Comparison of ENCODE assay signal across 8 cellular contexts in genomic region chr17:34703533-34703932, GRCh38.
DNase-seq lines count a peak whose midpoint lies in the region; ATAC-seq, FAIRE-seq and TF ChIP-seq lines count a peak whose summit lies in the region.

No MANE protein-coding gene starts in this region.

- H3K4me3 ChIP-seq in LNCaP clone FGC (ENCODE audit: low read depth, low read length) (no peak overlapping the region), astrocyte (ENCODE audit: insufficient read depth, low read depth, low read length) (no peak overlapping the region), liver (ENCODE audit: low read depth in 1 of 3, low read length in 3 of 3) (no peak overlapping the region)

- no peak for TF ChIP-seq CTCF in LNCaP clone FGC (IDR thresholded peaks at IDR 0.05; ENCODE audit: control insufficient read depth, extremely low read depth, insufficient read depth)
- TF ChIP-seq CTCF in astrocyte (IDR thresholded peaks at IDR 0.05; ENCODE audit: insufficient read depth, low read depth, low read length) = no peak
- TF ChIP-seq CTCF in liver (IDR thresholded peaks at IDR 0.05; ENCODE audit: low read depth, low read length, missing input control) = no peak
- no peak for TF ChIP-seq CTCF in GM20000 (IDR thresholded peaks at IDR 0.05; ENCODE audit: extremely low read depth, missing control alignments)

- ATAC-seq in GM18909 (IDR thresholded peaks at IDR 0.05; ENCODE audit: poor library complexity, unreplicated experiment) = no peak

- no peaks in the 10 kb centered on the region for H4K20me1 ChIP-seq in astrocyte (ENCODE audit: insufficient read depth, low read length)

- intact Hi-C loops in posterior vena cava (cut with DNase I) = no loop called here

- no peak overlapping the region for H2AFZ ChIP-seq in astrocyte (ENCODE audit: low read depth, low read length)

- no peaks in the 10 kb centered on the region for H3K79me2 ChIP-seq in astrocyte (ENCODE audit: insufficient read depth, low read length)

- H3K27ac ChIP-seq in astrocyte (ENCODE audit: low read depth, low read length) = no peak overlapping the region
- H3K27ac ChIP-seq in liver (ENCODE audit: low read depth in 1 of 2, low read length in 2 of 2) = no peak overlapping the region

- no peak overlapping the region for H3K4me2 ChIP-seq in astrocyte (ENCODE audit: low read length)

- H3K9me3 Mint-ChIP-seq in astrocyte (ENCODE audit: unreplicated experiment) = no peaks in the 10 kb centered on the region

- TF ChIP-seq RAD21 in liver (IDR thresholded peaks at IDR 0.05) = no peak

- H3K27me3 ChIP-seq in astrocyte (ENCODE audit: insufficient read depth, low read length) = no peaks in the 10 kb centered on the region
- peaks cover 0 to 2% (median 0%) of the 10 kb centered on the region in 4 donors for H3K27me3 ChIP-seq in liver (ENCODE audit: control insufficient read depth in 4 of 4, insufficient read depth in 4 of 4, low read length in 3 of 4)

- WGBS in liver = 19% methylated on average over 3 of the region's 3 CpGs

- H3K36me3 ChIP-seq in astrocyte (ENCODE audit: insufficient read depth, low read length) (no peaks in the 10 kb centered on the region), liver (ENCODE audit: control insufficient read depth in 4 of 4, insufficient read depth in 3 of 4, low read depth in 1 of 4, low read length in 3 of 4) (no peaks in the 10 kb centered on the region)

- H3K4me1 Mint-ChIP-seq in astrocyte (ENCODE audit: low read depth, unreplicated experiment) = no peaks in the 10 kb centered on the region

- peaks cover 62% of the 10 kb centered on the region for H3K27me3 Mint-ChIP-seq in astrocyte (ENCODE audit: low read depth, unreplicated experiment)

- H3K4me3 Mint-ChIP-seq in astrocyte (ENCODE audit: unreplicated experiment) = no peak overlapping the region

- H3K4me1 ChIP-seq in astrocyte (ENCODE audit: insufficient read depth, low read length) = no peaks in the 10 kb centered on the region
- H3K4me1 ChIP-seq in liver (ENCODE audit: control insufficient read depth in 4 of 4, insufficient read depth in 4 of 4, low read length in 3 of 4) = no peaks in the 10 kb centered on the region

- DNase-seq in EH (ENCODE audit: low read depth) (peak; percentile 50), LNCaP clone FGC (ENCODE audit: low read depth) (peak; percentile 25), astrocyte (ENCODE audit: low read depth) (peak; percentile 1), posterior vena cava (ENCODE audit: low spot score) (no peak), GM20000 (ENCODE audit: low spot score) (no peak), NCI-H2107 treated with DMSO at 0.1 percent for 48 hours (lab: John Stamatoyannopoulos, UW; ENCODE audit: unreplicated experiment) (no peak)

- no peak overlapping the region for H3K27ac Mint-ChIP-seq in astrocyte (ENCODE audit: unreplicated experiment)

- no peak for FAIRE-seq in astrocyte (lab: Jason Lieb, UNC)

- no peaks in the 10 kb centered on the region for H3K36me3 Mint-ChIP-seq in astrocyte (ENCODE audit: low read depth, unreplicated experiment)

- H3K9ac ChIP-seq in astrocyte (ENCODE audit: low read length) (no peak overlapping the region), liver (ENCODE audit: low read depth in 1 of 2, low read length in 2 of 2) (no peak overlapping the region)

- no peaks in the 10 kb centered on the region for H3K9me3 ChIP-seq in astrocyte (ENCODE audit: insufficient read depth, low read depth, low read length)
- no peaks in the 10 kb centered on the region for H3K9me3 ChIP-seq in liver (ENCODE audit: control insufficient read depth in 4 of 4, low read length in 3 of 4)

TF ChIP-seq in liver, 16 proteins besides CTCF, POLR2A, EP300 and RAD21:
- TF ChIP-seq HNF4A (conservative IDR thresholded peaks at IDR 0.05) (no peak), ATF3 (IDR thresholded peaks at IDR 0.05) (no peak), RXRA (IDR thresholded peaks at IDR 0.05) (no peak), MAX (IDR thresholded peaks at IDR 0.05) (no peak), SP1 (IDR thresholded peaks at IDR 0.05) (no peak), REST (IDR thresholded peaks at IDR 0.05) (peak; percentile 99)
TF ChIP-seq in liver: peak in this region for 1.

Comparison
In these comparisons a context has a peak if more than half of its experiments do, and no peak if none do; other contexts are left out.
1. DNase-seq: peak in EH (single experiment), LNCaP clone FGC (single experiment) and astrocyte (single experiment); none in posterior vena cava (single experiment), GM20000 (single experiment) and NCI-H2107 treated with DMSO at 0.1 percent for 48 hours (single experiment).